In genomic region chr1:96747565-96747964, GRCh38 we compare ENCODE assay signal across 20 cellular contexts. TPM values are rescaled to one million over a fixed set of nuclear protein-coding genes. Genes with fewer than 3 reads are reported as not detected.
DNase-seq lines count a peak whose midpoint lies in the region; ATAC-seq and TF ChIP-seq lines count a peak whose summit lies in the region.
"Had no signal": no experiment of that assay in that cellular context is flagged by ENCODE, and none has a peak within 500 bp of the region (broad histone marks: within the 10 kb centered on the region; RNA-seq: fewer than 3 reads in every experiment).

No MANE protein-coding gene starts in this region.

- no peak overlapping the region for H2AFZ ChIP-seq in GM23338

- no peak overlapping the region for H3K4me2 ChIP-seq in GM23338
- H3K4me2 ChIP-seq: BLaER1, KMS-11 had no signal

- no peaks in the 10 kb centered on the region for H3K9me3 ChIP-seq in CD4-positive, alpha-beta T cell (ENCODE audit: control insufficient read depth, low read length)
- no peaks in the 10 kb centered on the region for H3K9me3 ChIP-seq in psoas muscle

- H3K79me2 ChIP-seq in GM23338 (replicated peaks; ENCODE audit: insufficient read depth), result peaks cover 99% of the 10 kb centered on the region

- H3K36me3 Mint-ChIP-seq in CD4-positive, alpha-beta T cell (ENCODE audit: low read depth), result peaks cover 69% of the 10 kb centered on the region
- H3K36me3 Mint-ChIP-seq in GM23338 (ENCODE audit: low read depth), result peaks cover 39% of the 10 kb centered on the region
- H3K36me3 Mint-ChIP-seq in dendritic cell treated with granulocyte-macrophage colony-stimulating factor and Interleukin-4, amounts not matched to agents 40 ng/mL and 50 ng/mL, for 4 days (ENCODE audit: low read depth), result peaks cover 47% of the 10 kb centered on the region

- H3K9me3 Mint-ChIP-seq in CD4-positive, alpha-beta T cell, result no peaks in the 10 kb centered on the region
- H3K9me3 Mint-ChIP-seq in GM23338, result no peaks in the 10 kb centered on the region; the same call in 2 of the 3 replicates
- H3K9me3 Mint-ChIP-seq in dendritic cell treated with granulocyte-macrophage colony-stimulating factor and Interleukin-4, amounts not matched to agents 40 ng/mL and 50 ng/mL, for 4 days, result no peaks in the 10 kb centered on the region

- H4K20me1 ChIP-seq in GM23338 (replicated peaks; ENCODE audit: insufficient read depth), result peaks cover 30% of the 10 kb centered on the region

- ATAC-seq in CD4-positive, alpha-beta T cell (ENCODE audit: poor library complexity), result no peak
- ATAC-seq in GM23338 (peak; percentile 29; the same call in 1 of the 3 replicates), psoas muscle (peak in 2 of 4 donors; percentile 57 to 72)

- no peaks in the 10 kb centered on the region for H3K27me3 ChIP-seq in CD4-positive, alpha-beta T cell (ENCODE audit: control insufficient read depth, insufficient read depth, low read length)
- H3K27me3 ChIP-seq in GM23338 (ENCODE audit: insufficient read depth), result no peaks in the 10 kb centered on the region
- no peaks in the 10 kb centered on the region for H3K27me3 ChIP-seq in psoas muscle (ENCODE audit: insufficient read depth in 3 of 3, low read length in 2 of 3)
- H3K27me3 ChIP-seq: BLaER1 had no signal

- no peaks in the 10 kb centered on the region for H3K27me3 Mint-ChIP-seq in CD4-positive, alpha-beta T cell
- H3K27me3 Mint-ChIP-seq in GM23338 (ENCODE audit: insufficient read depth, low read depth, poor library complexity), result peaks cover 10% of the 10 kb centered on the region
- no peaks in the 10 kb centered on the region for H3K27me3 Mint-ChIP-seq in dendritic cell treated with granulocyte-macrophage colony-stimulating factor and Interleukin-4, amounts not matched to agents 40 ng/mL and 50 ng/mL, for 4 days

- intact Hi-C loops in CD4-positive, alpha-beta T cell (cut with DNase I, micrococcal nuclease), result no loop called here
- intact Hi-C loops in dendritic cell treated with granulocyte-macrophage colony-stimulating factor and Interleukin-4, amounts not matched to agents 40 ng/mL and 50 ng/mL, for 4 days (cut with micrococcal nuclease), result no loop called here
- intact Hi-C loops in psoas muscle (cut with DNase I), result no loop called here

- peaks cover 62% of the 10 kb centered on the region for H3K4me1 Mint-ChIP-seq in CD4-positive, alpha-beta T cell (ENCODE audit: low read depth)
- peaks cover 31% of the 10 kb centered on the region for H3K4me1 Mint-ChIP-seq in GM23338
- peaks cover 27% of the 10 kb centered on the region for H3K4me1 Mint-ChIP-seq in dendritic cell treated with granulocyte-macrophage colony-stimulating factor and Interleukin-4, amounts not matched to agents 40 ng/mL and 50 ng/mL, for 4 days (ENCODE audit: low read depth)

- CTCF ChIA-PET in CD4-positive, alpha-beta T cell (lab: Charles Lee), result no interaction called here

- no peak for DNase-seq in CD4-positive, alpha-beta T cell
- DNase-seq in GM23338 (ENCODE audit: low spot score) (no peak), psoas muscle (no peak), epidermal melanocyte (ENCODE audit: insufficient read length, low spot score) (no peak), NCI-H748 (lab: John Stamatoyannopoulos, UW; ENCODE audit: unreplicated experiment) (no peak)
- DNase-seq in activated CD8-positive, alpha-beta memory T cell treated with anti-CD3 and anti-CD28 coated beads, Interleukin-2, amount 50 U/mL, for 48 hours, result no peak
- DNase-seq: DMS53, GDM1, GOT3, IMR-90, MV-4-11, NCI-H1694 treated with DMSO at 0.1 percent for 48 hours, NCI-H2081 treated with DMSO at 0.1 percent for 48 hours, NCI-H2171 treated with DMSO at 0.1 percent for 48 hours, NCI-H526, SHP77 treated with DMSO at 0.1 percent for 48 hours had no signal

- H3K27ac Mint-ChIP-seq in CD4-positive, alpha-beta T cell, result no peak overlapping the region
- peak overlapping the region; percentile 28; the same call in 1 of the 2 replicates for H3K27ac Mint-ChIP-seq in GM23338
- peak overlapping the region; percentile 12 for H3K27ac Mint-ChIP-seq in dendritic cell treated with granulocyte-macrophage colony-stimulating factor and Interleukin-4, amounts not matched to agents 40 ng/mL and 50 ng/mL, for 4 days

- no peaks in the 10 kb centered on the region for H3F3A ChIP-seq in GM23338 (replicated peaks; ENCODE audit: low read depth)

- no peak for TF ChIP-seq CTCF in CD4-positive, alpha-beta T cell (IDR thresholded peaks at IDR 0.05)
- TF ChIP-seq CTCF in GM23338 (conservative IDR thresholded peaks at IDR 0.05; ENCODE audit: low read depth in 2 of 2) (no peak), psoas muscle (IDR thresholded peaks at IDR 0.05) (no peak)

- POLR2A ChIA-PET in CD4-positive, alpha-beta T cell (lab: Charles Lee), result interaction anchor here (0.9 kb wide), 1 partner anchor 46 kb away, joined by 3 read pairs; no protein-coding TSS in a partner anchor

- 95 to 100% (median 98%) methylated on average over 1 of the region's 1 CpG for WGBS in psoas muscle, 3 donors

- no peaks in the 10 kb centered on the region for H3K9me2 ChIP-seq in GM23338 (ENCODE audit: insufficient read depth)

- peak overlapping the region; percentile 27 for H3K4me3 Mint-ChIP-seq in CD4-positive, alpha-beta T cell
- H3K4me3 Mint-ChIP-seq in GM23338, result no peak overlapping the region
- no peak overlapping the region for H3K4me3 Mint-ChIP-seq in dendritic cell treated with granulocyte-macrophage colony-stimulating factor and Interleukin-4, amounts not matched to agents 40 ng/mL and 50 ng/mL, for 4 days

- H3K4me1 ChIP-seq in GM23338 (ENCODE audit: insufficient read depth) (peaks cover 25% of the 10 kb centered on the region; the same call in 1 of the 2 replicates), psoas muscle (peaks cover 22% of the 10 kb centered on the region)
- H3K4me1 ChIP-seq: BLaER1 had no signal

- H3K4me3 ChIP-seq in GM23338, result no peak overlapping the region
- peak overlapping the region; percentile 17 for H3K4me3 ChIP-seq in psoas muscle
- H3K4me3 ChIP-seq: BLaER1, SK-N-MC had no signal

- H3K27ac ChIP-seq in CD4-positive, alpha-beta T cell (ENCODE audit: low read depth, low read length), result no peak overlapping the region
- H3K27ac ChIP-seq in GM23338 (ENCODE audit: low read depth) (no peak overlapping the region), psoas muscle (no peak overlapping the region)
- H3K27ac ChIP-seq: BLaER1, KMS-11, SK-N-MC had no signal

- H3K36me3 ChIP-seq in GM23338 (ENCODE audit: insufficient read depth) (peaks cover 8% of the 10 kb centered on the region; the same call in 1 of the 2 replicates), psoas muscle (ENCODE audit: insufficient read depth in 1 of 2, low read depth in 1 of 2) (peaks cover under 1 to 19% of the 10 kb centered on the region in 2 donors)

TF ChIP-seq in GM23338, 12 proteins besides CTCF, POLR2A, EP300 and RAD21 (continues in another document):
- TF ChIP-seq REST (IDR thresholded peaks at IDR 0.05; ENCODE audit: unreplicated experiment) (no peak), ZNF331 (CRISPR knock-in tag; IDR thresholded peaks at IDR 0.05; ENCODE audit: low read depth) (no peak), EZH2 (IDR thresholded peaks at IDR 0.05; ENCODE audit: low read depth, unreplicated experiment) (no peak), NANOG (IDR thresholded peaks at IDR 0.05; ENCODE audit: borderline replicate concordance) (no peak), CREB1 (CRISPR knock-in tag; IDR thresholded peaks at IDR 0.05; ENCODE audit: low read depth) (no peak), JUNB (IDR thresholded peaks at IDR 0.05; ENCODE audit: unreplicated experiment) (no peak)

RNA-seq across cellular contexts. Expression of gene PTBP2, which starts 26.0 kb away (rescaled TPM):
- 10 to 100 TPM; 32.6 to 34.3 TPM for total RNA-seq in CD4-positive, alpha-beta T cell
- total RNA-seq in GM23338 (2014; rRNA removed; shearing (Covaris generic)), result 97.1 and 108 TPM in 2 replicates
- 43.3 and 50.2 TPM in 2 replicates for polyA plus RNA-seq in GM23338 (2016; fragmentation: Nextera tagmentation; extraction: Ambion mirVana)
- total RNA-seq in psoas muscle, result 10 to 100 TPM in 3 of 4 donors, 1 to 10 TPM in 1; 9.2 to 20.3 (median 15.1) TPM
- polyA plus RNA-seq in psoas muscle, result 1 to 10 TPM; 5.5 to 9.3 (median 6.9) TPM
